ENCODE assay signal across 11 cellular contexts in the genomic region with DNA sequence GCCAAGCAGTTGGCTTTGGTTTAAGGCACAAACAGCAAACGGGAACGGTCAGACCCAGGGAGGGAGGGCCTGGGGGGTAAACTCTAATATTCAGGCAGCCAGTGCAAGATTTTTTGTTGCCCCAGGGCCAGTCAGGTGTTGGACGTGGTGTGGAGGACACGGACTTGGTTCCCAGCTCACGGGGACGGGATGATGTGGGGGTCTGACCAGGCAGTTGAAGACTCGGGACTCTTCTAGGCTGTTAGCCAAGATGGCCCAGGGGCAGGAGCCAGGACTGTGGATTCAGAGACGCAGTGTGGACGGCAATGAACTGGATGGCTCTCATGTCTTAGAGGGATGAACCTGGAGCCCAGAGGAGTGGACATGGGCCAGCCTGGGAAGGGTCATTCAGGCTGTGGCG.
A peak's percentile ranks its signal among the peaks of the same experiment; 100 is the strongest.
DNase-seq lines count a peak whose midpoint lies in the region; ATAC-seq and TF ChIP-seq lines count a peak whose summit lies in the region.
"Had no signal": no experiment of that assay in that cellular context is flagged by ENCODE, and none has a peak within 500 bp of the region (broad histone marks: within the 10 kb centered on the region; RNA-seq: fewer than 3 reads in every experiment).

No MANE protein-coding gene starts in this region.

- intact Hi-C loops in esophagus muscularis mucosa (cut with DNase I), result no loop called here
- intact Hi-C loops in testis (cut with DNase I; ENCODE audit: low total_unique reads), result no loop called here

- H3K4me3 ChIP-seq in esophagus muscularis mucosa (no peak overlapping the region), testis (no peak overlapping the region)

- ATAC-seq in WTC11, result no peak
- ATAC-seq in HG02970 (IDR thresholded peaks at IDR 0.05; ENCODE audit: low FRiP score, unreplicated experiment), result no peak
- ATAC-seq in activated T-cell treated with anti-CD3 and anti-CD28 coated beads, Interleukin-2, amount 50 U/mL, for 4 hours, result no peak
- ATAC-seq in GM19455 (IDR thresholded peaks at IDR 0.05; ENCODE audit: unreplicated experiment), result no peak
- ATAC-seq in HG02798 (IDR thresholded peaks at IDR 0.05; ENCODE audit: poor library complexity, unreplicated experiment), result no peak

- H3K27ac ChIP-seq in esophagus muscularis mucosa (replicated peaks in 1 of 4) (peak overlapping the region; percentile 56 to 73 (median 60)), testis (peak overlapping the region; percentile 94)

- no peaks in the 10 kb centered on the region for H3K36me3 ChIP-seq in esophagus muscularis mucosa
- H3K36me3 ChIP-seq in testis (ENCODE audit: low read depth, missing control alignments), result no peaks in the 10 kb centered on the region

- H3K4me1 ChIP-seq in esophagus muscularis mucosa (peaks cover 10 to 23% (median 16%) of the 10 kb centered on the region in 4 donors), testis (peaks cover 21% of the 10 kb centered on the region)

- H3K36me3 Mint-ChIP-seq in WTC11 (no peaks in the 10 kb centered on the region), nephron (ENCODE audit: low read depth) (no peaks in the 10 kb centered on the region)
- no peaks in the 10 kb centered on the region for H3K36me3 Mint-ChIP-seq in activated T-cell treated with anti-CD3 and anti-CD28 coated beads, Interleukin-2, amount 50 U/mL, for 4 hours (ENCODE audit: insufficient read depth)
- H3K36me3 Mint-ChIP-seq: CD14-positive monocyte had no signal

- H3K27ac Mint-ChIP-seq in WTC11 (peak overlapping the region; percentile 55; the same call in 1 of the 2 replicates), nephron (peak overlapping the region; percentile 98 to 100 (median 100))

- TF ChIP-seq POLR2A in esophagus muscularis mucosa (IDR thresholded peaks at IDR 0.05; ENCODE audit: low read depth) (no peak), testis (IDR thresholded peaks at IDR 0.05) (no peak)

- no peak for TF ChIP-seq EP300 in esophagus muscularis mucosa (IDR thresholded peaks at IDR 0.05)

- POLR2A ChIA-PET in WTC11 (lab: Charles Lee), result no interaction called here

- H3K27me3 Mint-ChIP-seq in WTC11 (ENCODE audit: low read depth), result peaks cover 4% of the 10 kb centered on the region; the same call in 1 of the 2 replicates
- H3K27me3 Mint-ChIP-seq in nephron (ENCODE audit: low read depth), result no peaks in the 10 kb centered on the region
- no peaks in the 10 kb centered on the region for H3K27me3 Mint-ChIP-seq in activated T-cell treated with anti-CD3 and anti-CD28 coated beads, Interleukin-2, amount 50 U/mL, for 4 hours (ENCODE audit: low read depth)

- H3K4me3 Mint-ChIP-seq in WTC11 (no peak overlapping the region), nephron (peak overlapping the region in 2 of 3 experiments; percentile 8 to 42)
- H3K4me3 Mint-ChIP-seq in activated T-cell treated with anti-CD3 and anti-CD28 coated beads, Interleukin-2, amount 50 U/mL, for 4 hours, result no peak overlapping the region
- H3K4me3 Mint-ChIP-seq: CD14-positive monocyte had no signal

- H3K4me1 Mint-ChIP-seq in WTC11 (peaks cover 26% of the 10 kb centered on the region), nephron (peaks cover 53% of the 10 kb centered on the region)
- H3K4me1 Mint-ChIP-seq in activated T-cell treated with anti-CD3 and anti-CD28 coated beads, Interleukin-2, amount 50 U/mL, for 4 hours (ENCODE audit: low read depth), result peaks cover 13% of the 10 kb centered on the region

- TF ChIP-seq CTCF in WTC11 (IDR thresholded peaks at IDR 0.05) (no peak), esophagus muscularis mucosa (IDR thresholded peaks at IDR 0.05) (no peak), nephron (IDR thresholded peaks at IDR 0.05; ENCODE audit: unreplicated experiment in 3 of 3) (no peak), testis (IDR thresholded peaks at IDR 0.05) (no peak)

- H3K9me3 Mint-ChIP-seq in WTC11 (no peaks in the 10 kb centered on the region), nephron (peaks cover 4% of the 10 kb centered on the region)
- H3K9me3 Mint-ChIP-seq in activated T-cell treated with anti-CD3 and anti-CD28 coated beads, Interleukin-2, amount 50 U/mL, for 4 hours, result no peaks in the 10 kb centered on the region

- no peaks in the 10 kb centered on the region for H3K27me3 ChIP-seq in esophagus muscularis mucosa
- no peaks in the 10 kb centered on the region for H3K27me3 ChIP-seq in testis

- 65% methylated on average over 10 of the region's 10 CpGs for WGBS in esophagus muscularis mucosa
- WGBS in testis, 2 donors, result 29 to 57% methylated on average over 10 of the region's 10 CpGs

- CTCF ChIA-PET in WTC11 (lab: Charles Lee), result interaction anchor here (0.8 kb wide), 1 partner anchor 31 kb away, joined by 3 read pairs; no protein-coding TSS in a partner anchor

- H3K9me3 ChIP-seq in esophagus muscularis mucosa (no peaks in the 10 kb centered on the region), testis (no peaks in the 10 kb centered on the region)

- DNase-seq in WTC11 (ENCODE audit: low spot score) (no peak), esophagus muscularis mucosa (ENCODE audit: extremely low spot score) (no peak), testis (no peak)
- no peak for DNase-seq in activated T-cell treated with anti-CD3 and anti-CD28 coated beads, Interleukin-2, amount 50 U/mL, for 4 hours
- DNase-seq: effector memory CD4-positive, alpha-beta T cell; RPMI8226 had no signal

TF ChIP-seq in WTC11, 78 proteins besides CTCF, POLR2A, EP300 and RAD21:
- TF ChIP-seq CDX4 (CRISPR knock-in tag; IDR thresholded peaks at IDR 0.05; ENCODE audit: borderline replicate concordance) (no peak), ATF6 (CRISPR knock-in tag; IDR thresholded peaks at IDR 0.05) (no peak), E2F1 (CRISPR knock-in tag; IDR thresholded peaks at IDR 0.05) (no peak), ZNF423 (CRISPR knock-in tag; IDR thresholded peaks at IDR 0.05) (no peak), CREM (CRISPR knock-in tag; IDR thresholded peaks at IDR 0.05) (no peak), SOX15 (CRISPR knock-in tag; IDR thresholded peaks at IDR 0.05) (no peak), SMAD4 (CRISPR knock-in tag; IDR thresholded peaks at IDR 0.05) (no peak)
- TF ChIP-seq, protein P1, sequence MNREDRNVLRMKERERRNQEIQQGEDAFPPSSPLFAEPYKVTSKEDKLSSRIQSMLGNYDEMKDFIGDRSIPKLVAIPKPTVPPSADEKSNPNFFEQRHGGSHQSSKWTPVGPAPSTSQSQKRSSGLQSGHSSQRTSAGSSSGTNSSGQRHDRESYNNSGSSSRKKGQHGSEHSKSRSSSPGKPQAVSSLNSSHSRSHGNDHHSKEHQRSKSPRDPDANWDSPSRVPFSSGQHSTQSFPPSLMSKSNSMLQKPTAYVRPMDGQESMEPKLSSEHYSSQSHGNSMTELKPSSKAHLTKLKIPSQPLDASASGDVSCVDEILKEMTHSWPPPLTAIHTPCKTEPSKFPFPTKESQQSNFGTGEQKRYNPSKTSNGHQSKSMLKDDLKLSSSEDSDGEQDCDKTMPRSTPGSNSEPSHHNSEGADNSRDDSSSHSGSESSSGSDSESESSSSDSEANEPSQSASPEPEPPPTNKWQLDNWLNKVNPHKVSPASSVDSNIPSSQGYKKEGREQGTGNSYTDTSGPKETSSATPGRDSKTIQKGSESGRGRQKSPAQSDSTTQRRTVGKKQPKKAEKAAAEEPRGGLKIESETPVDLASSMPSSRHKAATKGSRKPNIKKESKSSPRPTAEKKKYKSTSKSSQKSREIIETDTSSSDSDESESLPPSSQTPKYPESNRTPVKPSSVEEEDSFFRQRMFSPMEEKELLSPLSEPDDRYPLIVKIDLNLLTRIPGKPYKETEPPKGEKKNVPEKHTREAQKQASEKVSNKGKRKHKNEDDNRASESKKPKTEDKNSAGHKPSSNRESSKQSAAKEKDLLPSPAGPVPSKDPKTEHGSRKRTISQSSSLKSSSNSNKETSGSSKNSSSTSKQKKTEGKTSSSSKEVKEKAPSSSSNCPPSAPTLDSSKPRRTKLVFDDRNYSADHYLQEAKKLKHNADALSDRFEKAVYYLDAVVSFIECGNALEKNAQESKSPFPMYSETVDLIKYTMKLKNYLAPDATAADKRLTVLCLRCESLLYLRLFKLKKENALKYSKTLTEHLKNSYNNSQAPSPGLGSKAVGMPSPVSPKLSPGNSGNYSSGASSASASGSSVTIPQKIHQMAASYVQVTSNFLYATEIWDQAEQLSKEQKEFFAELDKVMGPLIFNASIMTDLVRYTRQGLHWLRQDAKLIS (CRISPR knock-in tag; IDR thresholded peaks at IDR 0.05; ENCODE audit: borderline replicate concordance), result no peak

Comparison
In these comparisons a context has a peak if more than half of its experiments do, and no peak if none do; other contexts are left out.
1. H3K4me3 Mint-ChIP-seq: peak in nephron (2 of 3); none in WTC11 (single experiment) and activated T-cell treated with anti-CD3 and anti-CD28 coated beads, Interleukin-2, amount 50 U/mL, for 4 hours (single experiment).